Comparison of ENCODE assay signal across 29 cellular contexts in genomic region chr12:128316078-128316477, GRCh38. TPM values are rescaled to one million over a fixed set of nuclear protein-coding genes. Genes with fewer than 3 reads are reported as not detected.
DNase-seq lines count a peak whose midpoint lies in the region; ATAC-seq, FAIRE-seq and TF ChIP-seq lines count a peak whose summit lies in the region.
"Had no signal": no experiment of that assay in that cellular context is flagged by ENCODE, and none has a peak within 500 bp of the region (broad histone marks: within the 10 kb centered on the region; RNA-seq: fewer than 3 reads in every experiment).

No MANE protein-coding gene starts in this region.

- H3K4me1 ChIP-seq in endodermal cell (ENCODE audit: control insufficient read depth, insufficient read depth, low read length) (peaks cover 2% of the 10 kb centered on the region), neural progenitor cell (peaks cover 9% of the 10 kb centered on the region), vagina (no peaks in the 10 kb centered on the region)
- no peaks in the 10 kb centered on the region for H3K4me1 ChIP-seq in CD8-positive, alpha-beta T cell (ENCODE audit: insufficient read depth, low read length)
- H3K4me1 ChIP-seq: Caco-2 had no signal

- H3F3A ChIP-seq in neural progenitor cell (ENCODE audit: low read depth), result no peaks in the 10 kb centered on the region

- ATAC-seq in left ventricle myocardium superior (peak; percentile 10), Right ventricle myocardium inferior (no peak), GM21360 (IDR thresholded peaks at IDR 0.05; ENCODE audit: unreplicated experiment) (no peak)
- ATAC-seq in CD8-positive, alpha-beta T cell, result no peak
- ATAC-seq: GM12878, HCT116, Panc1 had no signal

- WGBS in endodermal cell (ENCODE audit: insufficient coverage in 1 of 2, insufficient read length in 1 of 2), 2 experiments, result 89 to 93% methylated on average over 3 to 6 of the region's 6 CpGs

- DNase-seq in left ventricle myocardium superior (no peak), Right ventricle myocardium inferior (ENCODE audit: missing footprints) (no peak), endodermal cell (peak; percentile 35), neural progenitor cell (ENCODE audit: low spot score) (no peak), vagina (ENCODE audit: extremely low spot score in 2 of 2) (no peak), D721Med (ENCODE audit: insufficient read length, low spot score) (no peak)
- no peak for DNase-seq in CD8-positive, alpha-beta T cell
- DNase-seq: C1 segment of cervical spinal cord; Caco-2; CD4-positive, alpha-beta memory T cell; DMS 273 treated with DMSO at 0.1 percent for 48 hours; EL; GDM1; KG1; MG63; NCI-H1105 treated with DMSO at 0.1 percent for 48 hours; NCI-H2029; NCI-H446; SIG-M5 had no signal

- H3K4me3 Mint-ChIP-seq in endodermal cell (no peak overlapping the region), neural progenitor cell (no peak overlapping the region)
- H3K4me3 Mint-ChIP-seq in CD8-positive, alpha-beta T cell, result no peak overlapping the region
- H3K4me3 Mint-ChIP-seq: CD4-positive, alpha-beta memory T cell had no signal

- POLR2A ChIA-PET in CD8-positive, alpha-beta T cell (lab: Charles Lee), result no interaction called here

- H3K27me3 ChIP-seq in endodermal cell (ENCODE audit: control insufficient read depth, insufficient read depth, low read length, poor library complexity, severe bottlenecking) (no peaks in the 10 kb centered on the region), neural progenitor cell (no peaks in the 10 kb centered on the region), vagina (no peaks in the 10 kb centered on the region)
- no peaks in the 10 kb centered on the region for H3K27me3 ChIP-seq in CD8-positive, alpha-beta T cell (ENCODE audit: insufficient read depth, low read length)
- H3K27me3 ChIP-seq: MG63 had no signal

- H3K9me3 Mint-ChIP-seq in endodermal cell (peaks cover under 1% of the 10 kb centered on the region), neural progenitor cell (peaks cover 36% of the 10 kb centered on the region)
- no peaks in the 10 kb centered on the region for H3K9me3 Mint-ChIP-seq in CD8-positive, alpha-beta T cell

- intact Hi-C loops in left ventricle myocardium superior (cut with micrococcal nuclease) (no loop called here), Right ventricle myocardium inferior (cut with DNase I) (no loop called here), vagina (cut with DNase I) (no loop called here)
- intact Hi-C loops in CD8-positive, alpha-beta T cell (cut with DNase I, micrococcal nuclease), result no loop called here

- no peak for TF ChIP-seq CTCF in endodermal cell (conservative IDR thresholded peaks at IDR 0.05)
- TF ChIP-seq CTCF in neural progenitor cell (IDR thresholded peaks at IDR 0.05), result no peak
- no peak for TF ChIP-seq CTCF in vagina (IDR thresholded peaks at IDR 0.05)
- no peak for TF ChIP-seq CTCF in CD8-positive, alpha-beta T cell (IDR thresholded peaks at IDR 0.05)
- TF ChIP-seq CTCF in D721Med (IDR thresholded peaks at IDR 0.05; ENCODE audit: insufficient read depth, missing control alignments), result no peak

- H3K36me3 Mint-ChIP-seq in endodermal cell (ENCODE audit: low read depth), result no peaks in the 10 kb centered on the region
- H3K36me3 Mint-ChIP-seq in neural progenitor cell, result peaks cover 73% of the 10 kb centered on the region
- no peaks in the 10 kb centered on the region for H3K36me3 Mint-ChIP-seq in CD8-positive, alpha-beta T cell
- H3K36me3 Mint-ChIP-seq: CD4-positive, alpha-beta memory T cell had no signal

- no peak for FAIRE-seq in D721Med (lab: Jason Lieb, UNC)
- FAIRE-seq: A204.1, GM12878, H1 had no signal

- CTCF ChIA-PET in CD8-positive, alpha-beta T cell (lab: Charles Lee), result no interaction called here

- no peak overlapping the region for H3K4me3 ChIP-seq in endodermal cell (ENCODE audit: low read length)
- no peak overlapping the region for H3K4me3 ChIP-seq in neural progenitor cell
- H3K4me3 ChIP-seq in vagina, result no peak overlapping the region
- no peak overlapping the region for H3K4me3 ChIP-seq in CD8-positive, alpha-beta T cell (ENCODE audit: low read depth, low read length)
- H3K4me3 ChIP-seq: GM12878, MG63, SK-N-MC had no signal

- H3K36me3 ChIP-seq in endodermal cell (ENCODE audit: control insufficient read depth, insufficient read depth, low read length) (no peaks in the 10 kb centered on the region), neural progenitor cell (no peaks in the 10 kb centered on the region), vagina (no peaks in the 10 kb centered on the region)
- H3K36me3 ChIP-seq in CD8-positive, alpha-beta T cell (ENCODE audit: insufficient read depth, low read length), result no peaks in the 10 kb centered on the region
- H3K36me3 ChIP-seq: MG63 had no signal

- H3K27ac Mint-ChIP-seq in endodermal cell (no peak overlapping the region), neural progenitor cell (peak overlapping the region; percentile 61)
- no peak overlapping the region for H3K27ac Mint-ChIP-seq in CD8-positive, alpha-beta T cell

- peaks cover 24% of the 10 kb centered on the region for H3K4me1 Mint-ChIP-seq in endodermal cell
- H3K4me1 Mint-ChIP-seq in neural progenitor cell, result peaks cover 62% of the 10 kb centered on the region
- H3K4me1 Mint-ChIP-seq in CD8-positive, alpha-beta T cell (ENCODE audit: low read depth), result no peaks in the 10 kb centered on the region
- H3K4me1 Mint-ChIP-seq: CD4-positive, alpha-beta memory T cell had no signal

- no peaks in the 10 kb centered on the region for H3K79me2 ChIP-seq in neural progenitor cell (ENCODE audit: low read depth)

- no peak for TF ChIP-seq POLR2A in vagina (IDR thresholded peaks at IDR 0.05)

- H3K4me2 ChIP-seq in neural progenitor cell, result no peak overlapping the region

- H3K9ac ChIP-seq in endodermal cell (ENCODE audit: extremely low read depth, low read length, poor library complexity, severe bottlenecking) (no peak overlapping the region), neural progenitor cell (no peak overlapping the region)

- H4K20me1 ChIP-seq in neural progenitor cell (ENCODE audit: low read depth), result no peaks in the 10 kb centered on the region

- H3K9me3 ChIP-seq in endodermal cell (ENCODE audit: control insufficient read depth, low read length), result no peaks in the 10 kb centered on the region
- H3K9me3 ChIP-seq in neural progenitor cell (ENCODE audit: low read depth), result no peaks in the 10 kb centered on the region
- no peaks in the 10 kb centered on the region for H3K9me3 ChIP-seq in vagina
- H3K9me3 ChIP-seq in CD8-positive, alpha-beta T cell (ENCODE audit: low read length), result no peaks in the 10 kb centered on the region
- H3K9me3 ChIP-seq: Caco-2, MG63 had no signal

- H3K27ac ChIP-seq in endodermal cell (ENCODE audit: low read depth, low read length), result no peak overlapping the region
- H3K27ac ChIP-seq in neural progenitor cell, result no peak overlapping the region
- H3K27ac ChIP-seq in vagina, result peak overlapping the region; percentile 22
- H3K27ac ChIP-seq in CD8-positive, alpha-beta T cell (ENCODE audit: low read depth, low read length), result no peak overlapping the region
- H3K27ac ChIP-seq: RWPE1, SK-N-MC had no signal

- peaks cover 3% of the 10 kb centered on the region for H3K27me3 Mint-ChIP-seq in endodermal cell (ENCODE audit: insufficient read depth)
- no peaks in the 10 kb centered on the region for H3K27me3 Mint-ChIP-seq in neural progenitor cell (ENCODE audit: insufficient read depth, low read depth)
- peaks cover 2% of the 10 kb centered on the region for H3K27me3 Mint-ChIP-seq in CD8-positive, alpha-beta T cell (ENCODE audit: low read depth)
- H3K27me3 Mint-ChIP-seq: CD4-positive, alpha-beta memory T cell had no signal

- no peak overlapping the region for H2AFZ ChIP-seq in neural progenitor cell (replicated peaks)

RNA-seq across cellular contexts. Expression of gene TMEM132C, which starts 49.1 kb away (rescaled TPM):
- 1.0 TPM for total RNA-seq in left ventricle myocardium superior
- total RNA-seq in Right ventricle myocardium inferior, result 2.6 TPM
- total RNA-seq in endodermal cell, result under 1 TPM; 0.26 to 0.33 TPM
- polyA plus RNA-seq in endodermal cell (2013, experiment 1 of 2), result 33.6 TPM
- polyA plus RNA-seq in endodermal cell (2013, experiment 2 of 2), result 31.6 TPM
- 3.9 and 5.1 TPM in 2 replicates for total RNA-seq in neural progenitor cell (ENCODE audit: low replicate concordance)
- total RNA-seq in vagina, result 20.6 TPM
- not detected for total RNA-seq in CD8-positive, alpha-beta T cell
- total RNA-seq: Caco-2; CD4-positive, alpha-beta memory T cell; GM12878; OCI-LY7 had no signal
- polyA plus RNA-seq: AG04450; CD4-positive, alpha-beta memory T cell; GM12878 had no signal
